ENCODE assay signal across 2 cellular contexts in the genomic region with DNA sequence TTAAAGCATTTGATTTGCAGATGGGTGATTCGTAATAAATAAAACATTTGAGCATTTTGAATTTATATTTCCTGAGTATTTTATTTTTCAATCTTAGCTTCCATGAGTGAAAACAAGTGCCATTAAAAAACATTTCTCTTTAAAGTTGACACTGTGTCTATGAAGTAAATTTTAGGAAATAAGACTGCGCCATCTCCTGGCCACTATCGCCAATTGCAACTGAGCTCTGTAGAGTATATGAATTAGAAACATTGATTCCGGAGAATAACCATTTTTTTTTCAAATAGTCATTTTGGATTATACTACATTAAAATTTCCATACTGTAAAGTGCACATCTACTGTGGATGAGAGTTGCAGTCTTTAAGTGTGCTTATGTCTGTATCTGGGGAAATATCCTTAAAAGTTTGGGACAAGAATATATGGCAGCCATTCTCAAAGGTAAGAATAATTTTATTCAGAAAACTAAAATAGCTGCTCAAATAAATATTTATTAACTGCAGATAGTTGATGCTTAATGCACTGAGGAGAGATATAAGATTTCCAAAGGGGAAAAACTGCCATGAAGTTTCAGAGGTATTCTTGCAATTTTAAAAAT.
TF ChIP-seq lines count a peak whose summit lies in the region.

No MANE protein-coding gene starts in this region.

TF ChIP-seq in IMR-90, 13 proteins besides CTCF, POLR2A, EP300 and RAD21 (continued from another document):
- TF ChIP-seq SMC3 (IDR thresholded peaks at IDR 0.05; ENCODE audit: low read depth, low read length) (peak; percentile 76), MXI1 (IDR thresholded peaks at IDR 0.05; ENCODE audit: borderline replicate concordance, low read depth, low read length) (no peak), BHLHE40 (IDR thresholded peaks at IDR 0.05; ENCODE audit: low read depth, low read length) (no peak)

TF ChIP-seq in endothelial cell of umbilical vein, 7 proteins besides CTCF, POLR2A, EP300 and RAD21 (continued from another document):
- TF ChIP-seq EZH2 (IDR thresholded peaks at IDR 0.05; ENCODE audit: borderline replicate concordance, low read depth, low read length, severe bottlenecking) = no peak
- no peak for TF ChIP-seq GATA2 (IDR thresholded peaks at IDR 0.05; ENCODE audit: insufficient read depth, insufficient read length, low read depth, low read length)
- TF ChIP-seq MAX (IDR thresholded peaks at IDR 0.05; ENCODE audit: insufficient read depth, insufficient read length) = no peak
- TF ChIP-seq MYC (IDR thresholded peaks at IDR 0.05; ENCODE audit: low read depth, low read length) = no peak
- TF ChIP-seq JUN (IDR thresholded peaks at IDR 0.05; ENCODE audit: borderline replicate concordance, insufficient read depth, insufficient read length, low read depth) = no peak
- no peak for TF ChIP-seq FOS (IDR thresholded peaks at IDR 0.05; ENCODE audit: borderline replicate concordance, insufficient read depth, low read length)
TF ChIP-seq in endothelial cell of umbilical vein: peak in this region for 0.
